In the genomic region with DNA sequence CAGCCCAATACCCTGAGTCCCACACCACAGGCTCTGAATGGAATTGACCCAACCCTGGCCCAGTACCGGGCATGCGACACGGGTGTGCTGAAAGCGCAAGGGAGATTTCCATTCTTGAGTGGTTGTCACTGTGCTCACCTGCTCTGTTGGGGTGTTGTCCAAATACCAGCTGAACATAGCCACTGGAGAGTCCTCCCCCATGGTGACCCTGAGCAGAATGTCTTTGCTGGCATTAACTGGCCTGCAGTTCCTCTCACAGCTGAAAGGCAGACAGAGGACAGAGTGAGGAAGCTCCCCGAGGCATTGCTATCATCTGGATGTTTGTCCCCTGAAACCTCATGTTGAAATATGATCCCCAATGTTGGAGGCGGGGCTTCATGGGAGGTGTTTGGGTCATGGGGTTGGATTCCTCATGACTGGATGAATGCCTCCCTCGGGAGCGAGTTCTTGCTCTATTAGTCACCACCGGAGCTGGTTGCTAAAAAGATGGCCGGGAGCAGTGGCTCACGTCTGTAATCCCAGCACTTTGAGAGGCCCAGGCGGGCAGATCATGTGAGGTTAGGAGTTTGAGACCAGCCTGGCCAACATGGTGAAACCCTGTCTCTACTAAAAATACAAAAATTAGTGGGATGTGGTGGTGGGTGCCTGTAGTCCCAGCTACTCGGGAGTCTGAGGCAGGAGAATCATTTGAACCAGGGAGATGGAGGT, we compare ENCODE assay signal across 8 cellular contexts. TPM values are rescaled to one million over a fixed set of nuclear protein-coding genes. Genes with fewer than 3 reads are reported as not detected.
DNase-seq lines count a peak whose midpoint lies in the region; ATAC-seq and TF ChIP-seq lines count a peak whose summit lies in the region.

No MANE protein-coding gene starts in this region.

- WGBS in adrenal gland, 4 donors, result 16 to 29% (median 26%) methylated on average over 9 to 13 of the region's 13 CpGs

- H3K9me3 Mint-ChIP-seq in activated CD8-positive, alpha-beta memory T cell treated with anti-CD3 and anti-CD28 coated beads, Interleukin-2, amount 10 ng/mL, durations not matched to agents 7 days and 5 days (ENCODE audit: low read depth), result no peaks in the 10 kb centered on the region

- no peak overlapping the region for H3K4me3 Mint-ChIP-seq in activated CD8-positive, alpha-beta memory T cell treated with anti-CD3 and anti-CD28 coated beads, Interleukin-2, amount 10 ng/mL, durations not matched to agents 7 days and 5 days

- CTCF ChIA-PET in activated CD8-positive, alpha-beta memory T cell treated with anti-CD3 and anti-CD28 coated beads, Interleukin-2, amount 10 ng/mL, durations not matched to agents 7 days and 5 days (lab: Charles Lee), result interaction anchor here (0.7 kb wide), 1 partner anchor 11 kb away, joined by 3 read pairs; no protein-coding TSS in a partner anchor

- intact Hi-C loops in adrenal gland (cut with DNase I), result no loop called here

- peak in 1 of 6 experiments; percentile 14 for TF ChIP-seq CTCF in adrenal gland (IDR thresholded peaks at IDR 0.05)

- H3K27me3 ChIP-seq in adrenal gland, result no peaks in the 10 kb centered on the region

- DNase-seq in NCI-H82 (lab: John Stamatoyannopoulos, UW) (peak; percentile 59), NCI-H82 treated with DMSO at 0.1 percent for 48 hours (lab: John Stamatoyannopoulos, UW; ENCODE audit: unreplicated experiment) (no peak), adrenal gland (peak; percentile 80 to 95 (median 95)), hepatic stellate cell (ENCODE audit: low spot score) (peak; percentile 91), skeletal muscle cell (ENCODE audit: low read depth) (peak; percentile 89)
- DNase-seq in activated CD8-positive, alpha-beta memory T cell treated with anti-CD3 and anti-CD28 coated beads, Interleukin-2, amount 50 U/mL, for 48 hours, result no peak
- no peak for DNase-seq in stimulated activated CD4-positive, alpha-beta T cell treated with anti-CD3 and anti-CD28 coated beads, Interleukin-4, amount 100 ng/mL, for 4 hours
- no peak for DNase-seq in activated CD8-positive, alpha-beta memory T cell treated with anti-CD3 and anti-CD28 coated beads, Interleukin-2, amount 10 ng/mL, durations not matched to agents 7 days and 5 days

- H3K27ac Mint-ChIP-seq in activated CD8-positive, alpha-beta memory T cell treated with anti-CD3 and anti-CD28 coated beads, Interleukin-2, amount 10 ng/mL, durations not matched to agents 7 days and 5 days, result no peak overlapping the region

- peak in 1 of 2 donors; percentile 70 for TF ChIP-seq POLR2A in adrenal gland (IDR thresholded peaks at IDR 0.05)

- no peaks in the 10 kb centered on the region for H3K9me3 ChIP-seq in adrenal gland (replicated peaks in 1 of 3)

- ATAC-seq in activated CD8-positive, alpha-beta memory T cell treated with anti-CD3 and anti-CD28 coated beads, Interleukin-2, amount 10 ng/mL, durations not matched to agents 7 days and 5 days, result no peak

- H3K4me1 Mint-ChIP-seq in activated CD8-positive, alpha-beta memory T cell treated with anti-CD3 and anti-CD28 coated beads, Interleukin-2, amount 10 ng/mL, durations not matched to agents 7 days and 5 days, result no peaks in the 10 kb centered on the region

- H3K4me1 ChIP-seq in adrenal gland (replicated peaks in 1 of 2), result peaks cover 0 to 5% of the 10 kb centered on the region in 2 donors

- H3K27ac ChIP-seq in adrenal gland, result peak overlapping the region in 4 of 5 donors; percentile 33 to 83 (median 74)

- no peaks in the 10 kb centered on the region for H3K36me3 ChIP-seq in adrenal gland (replicated peaks in 1 of 2)

- H3K27me3 Mint-ChIP-seq in activated CD8-positive, alpha-beta memory T cell treated with anti-CD3 and anti-CD28 coated beads, Interleukin-2, amount 10 ng/mL, durations not matched to agents 7 days and 5 days, result peaks cover 2% of the 10 kb centered on the region

- no peaks in the 10 kb centered on the region for H3K36me3 Mint-ChIP-seq in activated CD8-positive, alpha-beta memory T cell treated with anti-CD3 and anti-CD28 coated beads, Interleukin-2, amount 10 ng/mL, durations not matched to agents 7 days and 5 days

- H3K4me3 ChIP-seq in adrenal gland (no peak overlapping the region), skeletal muscle cell (ENCODE audit: low read depth, low read length) (no peak overlapping the region)

RNA-seq across cellular contexts. Expression of a gene that starts 57.3 kb away (rescaled TPM):
- total RNA-seq in adrenal gland, result not detected
- polyA plus RNA-seq in adrenal gland, result under 1 TPM in 1 of 3 donors, not detected in 2; 0.03 TPM
- not detected for total RNA-seq in activated CD8-positive, alpha-beta memory T cell treated with anti-CD3 and anti-CD28 coated beads, Interleukin-2, amount 10 ng/mL, durations not matched to agents 7 days and 5 days

Comparison
In these comparisons a context has a peak if more than half of its experiments do, and no peak if none do; other contexts are left out.
1. DNase-seq: peak in NCI-H82 (single experiment), adrenal gland (7 of 7), hepatic stellate cell (single experiment) and skeletal muscle cell (single experiment); none in NCI-H82 treated with DMSO at 0.1 percent for 48 hours (single experiment), activated CD8-positive, alpha-beta memory T cell treated with anti-CD3 and anti-CD28 coated beads, Interleukin-2, amount 50 U/mL, for 48 hours (single experiment), stimulated activated CD4-positive, alpha-beta T cell treated with anti-CD3 and anti-CD28 coated beads, Interleukin-4, amount 100 ng/mL, for 4 hours (0 of 2) and activated CD8-positive, alpha-beta memory T cell treated with anti-CD3 and anti-CD28 coated beads, Interleukin-2, amount 10 ng/mL, durations not matched to agents 7 days and 5 days (single experiment).